ENCODE assay signal across 12 cellular contexts in the genomic region with DNA sequence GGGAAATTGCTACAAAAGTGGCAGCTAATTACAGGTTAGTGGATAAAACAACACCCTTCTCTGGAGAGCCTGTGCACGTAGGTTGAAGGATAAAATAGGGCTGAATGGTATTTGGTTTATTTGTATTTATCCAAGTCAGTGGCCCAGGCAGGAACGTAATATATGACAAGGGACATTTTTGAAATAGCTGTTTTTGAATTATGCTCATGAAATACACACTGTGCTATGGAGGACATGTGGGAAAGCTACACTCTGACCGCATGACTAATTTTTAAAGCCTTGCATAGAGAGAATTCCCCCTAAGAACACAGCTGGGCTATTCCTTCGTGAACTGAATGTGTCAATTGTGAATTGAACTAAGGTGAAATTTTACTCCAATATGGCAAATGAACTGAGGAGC.
DNase-seq lines count a peak whose midpoint lies in the region; ATAC-seq and TF ChIP-seq lines count a peak whose summit lies in the region.
"Had no signal": no experiment of that assay in that cellular context is flagged by ENCODE, and none has a peak within 500 bp of the region (broad histone marks: within the 10 kb centered on the region; RNA-seq: fewer than 3 reads in every experiment).

No MANE protein-coding gene starts in this region.

- H4K91ac ChIP-seq in IMR-90 (ENCODE audit: insufficient read depth, low read depth, low read length) = no peak overlapping the region

- no peak overlapping the region for H4K5ac ChIP-seq in IMR-90 (ENCODE audit: low read depth, low read length)

- no peaks in the 10 kb centered on the region for H3K79me1 ChIP-seq in IMR-90 (ENCODE audit: low read depth in 1 of 2, low read length in 2 of 2)

- H3K9ac ChIP-seq in IMR-90 (ENCODE audit: low read depth, low read length) = no peak overlapping the region
- no peak overlapping the region for H3K9ac ChIP-seq in GM23248

- POLR2A ChIA-PET in IMR-90 (lab: Charles Lee; ENCODE audit: unreplicated experiment) = no interaction called here

- H2BK20ac ChIP-seq in IMR-90 (ENCODE audit: low read depth, low read length) = peak overlapping the region; percentile 79; the same call in 1 of the 2 replicates

- no peak for TF ChIP-seq POLR2A in IMR-90 (IDR thresholded peaks at IDR 0.05; ENCODE audit: low read depth, low read length)

- peak; percentile 18 for ATAC-seq in IMR-90 (ENCODE audit: low read depth)
- no peak for ATAC-seq in sciatic nerve
- no peak for ATAC-seq in GM21526 (IDR thresholded peaks at IDR 0.05; ENCODE audit: low FRiP score, unreplicated experiment)
- ATAC-seq: pancreas had no signal

- H2AFZ ChIP-seq in IMR-90 (replicated peaks; ENCODE audit: low read length, poor library complexity) (no peak overlapping the region), GM23248 (no peak overlapping the region)

- no peak overlapping the region for H3K27ac ChIP-seq in IMR-90 (ENCODE audit: insufficient read depth, low read length)
- H3K27ac ChIP-seq in GM23248 = no peak overlapping the region
- H3K27ac ChIP-seq: pancreas had no signal

- 47% methylated on average over 2 of the region's 4 CpGs; no CpG with 5 or more reads in 1 of the 2 experiments for WGBS in IMR-90 (ENCODE audit: extremely low coverage in 2 of 2, insufficient read length in 1 of 2), 2 experiments
- WGBS in GM23248 (ENCODE audit: low coverage in 1 of 2, low lambda C conversion rate in 2 of 2, missing lambda C conversion rate in 2 of 2), 2 experiments = 83 to 94% methylated on average over 4 of the region's 4 CpGs

- dilution Hi-C loops in IMR-90 (cut with HindIII; ENCODE audit: low sequenced_read_pairs, unreplicated experiment) = no loop called here

- H3K23ac ChIP-seq in IMR-90 (ENCODE audit: low read depth, low read length) = no peak overlapping the region

- no peak for TF ChIP-seq RAD21 in IMR-90 (IDR thresholded peaks at IDR 0.05; ENCODE audit: low read length)

- no peak overlapping the region for H3K18ac ChIP-seq in IMR-90 (ENCODE audit: low read depth, low read length)

- H2BK15ac ChIP-seq in IMR-90 (ENCODE audit: low read depth, low read length) = no peak overlapping the region

- peak overlapping the region; percentile 77 for H2BK5ac ChIP-seq in IMR-90 (ENCODE audit: low read depth, low read length, poor library complexity, severe bottlenecking)

- H3K36me3 ChIP-seq in IMR-90 (ENCODE audit: control insufficient read depth, insufficient read depth, low read length) (no peaks in the 10 kb centered on the region), GM23248 (ENCODE audit: low read depth) (no peaks in the 10 kb centered on the region)
- H3K36me3 ChIP-seq: pancreas had no signal

- H3F3A ChIP-seq in GM23248 (ENCODE audit: insufficient read depth) = peaks cover 25% of the 10 kb centered on the region

- no TSS peak for BruUV-seq in IMR-90 (replicated peaks; lab: Mats Ljungman, UMichigan)

- no peak overlapping the region for H2AK5ac ChIP-seq in IMR-90 (ENCODE audit: low read depth, low read length)

- H3K4me2 ChIP-seq in IMR-90 (ENCODE audit: low read depth, low read length) (no peak overlapping the region), GM23248 (ENCODE audit: unreplicated experiment) (no peak overlapping the region)

- H3K9me3 ChIP-seq in IMR-90 (ENCODE audit: control insufficient read depth, insufficient read depth, low read length) (no peaks in the 10 kb centered on the region), GM23248 (ENCODE audit: low read depth) (no peaks in the 10 kb centered on the region)
- H3K9me3 ChIP-seq: pancreas had no signal

- no peak overlapping the region for H3K56ac ChIP-seq in IMR-90 (ENCODE audit: extremely low read depth, insufficient read depth, low read length)

- peaks cover 14% of the 10 kb centered on the region for H3K9me1 ChIP-seq in IMR-90 (ENCODE audit: insufficient read depth, low read length)

- DNase-seq in AG09309 (ENCODE audit: low read depth) (peak; percentile 16), IMR-90 (peak; percentile 76), astrocyte of the hippocampus (ENCODE audit: low read depth, low spot score) (peak; percentile 41), kidney tubule cell (ENCODE audit: low spot score) (peak; percentile 20), GM23248 (no peak), sciatic nerve (ENCODE audit: low spot score) (no peak), posterior vena cava (ENCODE audit: low spot score) (no peak)
- DNase-seq: activated CD4-positive, alpha-beta T cell treated with anti-CD3 and anti-CD28 coated beads, Interleukin-2, amount 50 U/mL, for 4 hours; MV-4-11; OCI-M1; pancreas had no signal

- H3K79me2 ChIP-seq in GM23248 (ENCODE audit: insufficient read depth) = no peaks in the 10 kb centered on the region

- intact Hi-C loops in IMR-90 (cut with micrococcal nuclease) = no loop called here
- intact Hi-C loops in sciatic nerve (cut with DNase I) = no loop called here
- intact Hi-C loops in posterior vena cava (cut with DNase I) = no loop called here

- H4K20me1 ChIP-seq in IMR-90 (ENCODE audit: insufficient read depth, low read length) = no peaks in the 10 kb centered on the region
- no peaks in the 10 kb centered on the region for H4K20me1 ChIP-seq in GM23248 (ENCODE audit: insufficient read depth)

- in situ Hi-C loops in IMR-90 (cut with MboI; ENCODE audit: low sequenced_read_pairs) = no loop called here
- in situ Hi-C loops in GM23248 (cut with MboI) = no loop called here

- no peak overlapping the region for H3K14ac ChIP-seq in IMR-90 (replicated peaks; ENCODE audit: low read depth, low read length)

- peak overlapping the region; percentile 85; the same call in 1 of the 2 replicates for H2BK120ac ChIP-seq in IMR-90 (ENCODE audit: low read depth, low read length)

- no peaks in the 10 kb centered on the region for H3K9me2 ChIP-seq in GM23248 (ENCODE audit: insufficient read depth)

- CTCF ChIA-PET in IMR-90 (lab: Yijun Ruan, JAX) = interaction anchor here (0.6 kb wide), 1 partner anchor 55 kb away, joined by 4 read pairs; no protein-coding TSS in a partner anchor

- TF ChIP-seq CTCF in AG09309 (IDR thresholded peaks at IDR 0.05; ENCODE audit: control insufficient read depth, insufficient read depth, low read depth, low read length, missing control alignments) (no peak), IMR-90 (conservative IDR thresholded peaks at IDR 0.05; ENCODE audit: low read depth, low read length) (no peak)

- H3K4me1 ChIP-seq in IMR-90 (ENCODE audit: control insufficient read depth, insufficient read depth, low read length) (peaks cover 10% of the 10 kb centered on the region), GM23248 (ENCODE audit: insufficient read depth) (peaks cover 45% of the 10 kb centered on the region)
- H3K4me1 ChIP-seq: pancreas had no signal

- H3K27me3 ChIP-seq in IMR-90 (ENCODE audit: control insufficient read depth, insufficient read depth, low read length) (no peaks in the 10 kb centered on the region), GM23248 (replicated peaks; ENCODE audit: insufficient read depth) (no peaks in the 10 kb centered on the region)
- H3K27me3 ChIP-seq: pancreas had no signal

- no peak overlapping the region; a peak in 1 of 4 replicates for H4K8ac ChIP-seq in IMR-90 (ENCODE audit: low read depth in 2 of 2, low read length in 2 of 2)

- H3K4me3 ChIP-seq in AG09309 (ENCODE audit: control insufficient read depth, low read depth, low read length) (no peak overlapping the region), IMR-90 (ENCODE audit: insufficient read depth, low read depth, low read length) (no peak overlapping the region), GM23248 (no peak overlapping the region)
- H3K4me3 ChIP-seq: pancreas had no signal

- no peak overlapping the region for H2AK9ac ChIP-seq in IMR-90 (replicated peaks; ENCODE audit: low read depth, low read length, poor library complexity)

- no peak overlapping the region for H3K4ac ChIP-seq in IMR-90 (ENCODE audit: low read depth, low read length)

TF ChIP-seq in IMR-90, 13 proteins besides CTCF, POLR2A, EP300 and RAD21:
- TF ChIP-seq MXI1 (IDR thresholded peaks at IDR 0.05; ENCODE audit: borderline replicate concordance, low read depth, low read length) = no peak
- no peak for TF ChIP-seq CHD1 (IDR thresholded peaks at IDR 0.05; ENCODE audit: low read depth, low read length)
TF ChIP-seq in IMR-90: peak in this region for 0.

Comparison
In these comparisons a context has a peak if more than half of its experiments do, and no peak if none do; other contexts are left out.
1. DNase-seq: peak in AG09309 (single experiment), IMR-90 (single experiment), astrocyte of the hippocampus (single experiment) and kidney tubule cell (single experiment); none in GM23248 (single experiment), sciatic nerve (single experiment) and posterior vena cava (single experiment).